1 cellular context compared by ENCODE assay signal in genomic region chr11:105393326-105393725, GRCh38.
TF ChIP-seq lines count a peak whose summit lies in the region.

No MANE protein-coding gene starts in this region.

TF ChIP-seq in GM23338, 12 proteins besides CTCF, POLR2A, EP300 and RAD21:
- TF ChIP-seq, protein P1, sequence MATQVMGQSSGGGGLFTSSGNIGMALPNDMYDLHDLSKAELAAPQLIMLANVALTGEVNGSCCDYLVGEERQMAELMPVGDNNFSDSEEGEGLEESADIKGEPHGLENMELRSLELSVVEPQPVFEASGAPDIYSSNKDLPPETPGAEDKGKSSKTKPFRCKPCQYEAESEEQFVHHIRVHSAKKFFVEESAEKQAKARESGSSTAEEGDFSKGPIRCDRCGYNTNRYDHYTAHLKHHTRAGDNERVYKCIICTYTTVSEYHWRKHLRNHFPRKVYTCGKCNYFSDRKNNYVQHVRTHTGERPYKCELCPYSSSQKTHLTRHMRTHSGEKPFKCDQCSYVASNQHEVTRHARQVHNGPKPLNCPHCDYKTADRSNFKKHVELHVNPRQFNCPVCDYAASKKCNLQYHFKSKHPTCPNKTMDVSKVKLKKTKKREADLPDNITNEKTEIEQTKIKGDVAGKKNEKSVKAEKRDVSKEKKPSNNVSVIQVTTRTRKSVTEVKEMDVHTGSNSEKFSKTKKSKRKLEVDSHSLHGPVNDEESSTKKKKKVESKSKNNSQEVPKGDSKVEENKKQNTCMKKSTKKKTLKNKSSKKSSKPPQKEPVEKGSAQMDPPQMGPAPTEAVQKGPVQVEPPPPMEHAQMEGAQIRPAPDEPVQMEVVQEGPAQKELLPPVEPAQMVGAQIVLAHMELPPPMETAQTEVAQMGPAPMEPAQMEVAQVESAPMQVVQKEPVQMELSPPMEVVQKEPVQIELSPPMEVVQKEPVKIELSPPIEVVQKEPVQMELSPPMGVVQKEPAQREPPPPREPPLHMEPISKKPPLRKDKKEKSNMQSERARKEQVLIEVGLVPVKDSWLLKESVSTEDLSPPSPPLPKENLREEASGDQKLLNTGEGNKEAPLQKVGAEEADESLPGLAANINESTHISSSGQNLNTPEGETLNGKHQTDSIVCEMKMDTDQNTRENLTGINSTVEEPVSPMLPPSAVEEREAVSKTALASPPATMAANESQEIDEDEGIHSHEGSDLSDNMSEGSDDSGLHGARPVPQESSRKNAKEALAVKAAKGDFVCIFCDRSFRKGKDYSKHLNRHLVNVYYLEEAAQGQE (IDR thresholded peaks at IDR 0.05; ENCODE audit: unreplicated experiment): no peak
- TF ChIP-seq STAT1 (IDR thresholded peaks at IDR 0.05; ENCODE audit: unreplicated experiment): no peak
- no peak for TF ChIP-seq NANOG (IDR thresholded peaks at IDR 0.05; ENCODE audit: borderline replicate concordance)
- no peak for TF ChIP-seq EZH2phosphoT487 (IDR thresholded peaks at IDR 0.05; ENCODE audit: unreplicated experiment)
- TF ChIP-seq ZNF114 (CRISPR knock-in tag; IDR thresholded peaks at IDR 0.05): no peak
- no peak for TF ChIP-seq ETS1 (IDR thresholded peaks at IDR 0.05)
- no peak for TF ChIP-seq ZNF331 (CRISPR knock-in tag; IDR thresholded peaks at IDR 0.05; ENCODE audit: low read depth)
- TF ChIP-seq POLR2AphosphoS5 (IDR thresholded peaks at IDR 0.05; ENCODE audit: low read depth): no peak
- no peak for TF ChIP-seq EZH2 (IDR thresholded peaks at IDR 0.05; ENCODE audit: low read depth, unreplicated experiment)
- TF ChIP-seq ZNF462 (CRISPR knock-in tag; IDR thresholded peaks at IDR 0.05): no peak
- TF ChIP-seq JUNB (IDR thresholded peaks at IDR 0.05; ENCODE audit: unreplicated experiment): no peak
- no peak for TF ChIP-seq CREB1 (CRISPR knock-in tag; IDR thresholded peaks at IDR 0.05; ENCODE audit: low read depth)
